In the genomic region with DNA sequence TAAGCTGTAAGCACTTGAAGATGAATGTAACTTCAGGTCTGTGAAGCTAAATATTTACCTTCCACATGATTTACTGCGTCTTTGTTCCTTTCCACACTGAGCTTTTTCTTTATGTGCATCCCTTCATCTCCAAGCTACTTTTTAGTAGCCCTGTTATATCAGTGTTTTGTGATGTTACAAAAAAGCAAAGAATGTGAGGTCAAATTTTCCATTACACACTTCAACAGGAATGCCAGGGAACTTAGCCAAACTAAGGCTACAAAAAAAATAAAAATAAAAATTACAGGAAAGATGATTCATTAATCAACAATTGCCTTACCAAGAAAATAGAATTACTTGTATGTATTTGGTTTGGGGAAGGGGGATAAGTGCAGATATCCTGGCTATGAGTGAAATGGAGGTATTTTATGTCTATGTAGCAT, we compare ENCODE assay signal across 10 cellular contexts.
A peak's percentile ranks its signal among the peaks of the same experiment; 100 is the strongest.
DNase-seq lines count a peak whose midpoint lies in the region; ATAC-seq and TF ChIP-seq lines count a peak whose summit lies in the region.
"Had no signal": no experiment of that assay in that cellular context is flagged by ENCODE, and none has a peak within 500 bp of the region (broad histone marks: within the 10 kb centered on the region; RNA-seq: fewer than 3 reads in every experiment).

No MANE protein-coding gene starts in this region.

- H3K36me3 ChIP-seq in SK-N-MC (ENCODE audit: insufficient read depth, low read length) (no peaks in the 10 kb centered on the region), psoas muscle (ENCODE audit: insufficient read depth in 1 of 2, low read depth in 1 of 2) (no peaks in the 10 kb centered on the region)

- H3K27me3 Mint-ChIP-seq in T-helper 17 cell: no peaks in the 10 kb centered on the region
- H3K27me3 Mint-ChIP-seq in stimulated activated naive B cell treated with anti-CD40 and anti-IgM and Interleukin-4, amounts not matched to agents 10 μg/mL and 1 μg/mL and 100 μg/mL, for 72 hours: no peaks in the 10 kb centered on the region
- H3K27me3 Mint-ChIP-seq: naive thymus-derived CD8-positive, alpha-beta T cell had no signal

- H3K4me3 ChIP-seq in SK-N-MC: no peak overlapping the region
- no peak overlapping the region for H3K4me3 ChIP-seq in fibroblast of villous mesenchyme (ENCODE audit: low read depth, low read length)
- no peak overlapping the region for H3K4me3 ChIP-seq in psoas muscle

- no peaks in the 10 kb centered on the region for H3K36me3 Mint-ChIP-seq in T-helper 17 cell (ENCODE audit: low read depth)
- peaks cover 0 to 10% of the 10 kb centered on the region in 2 donors for H3K36me3 Mint-ChIP-seq in stimulated activated naive B cell treated with anti-CD40 and anti-IgM and Interleukin-4, amounts not matched to agents 10 μg/mL and 1 μg/mL and 100 μg/mL, for 72 hours

- H3K9me3 Mint-ChIP-seq in stimulated activated naive B cell treated with anti-CD40 and anti-IgM and Interleukin-4, amounts not matched to agents 10 μg/mL and 1 μg/mL and 100 μg/mL, for 72 hours: no peaks in the 10 kb centered on the region
- H3K9me3 Mint-ChIP-seq: naive thymus-derived CD8-positive, alpha-beta T cell had no signal

- ATAC-seq in psoas muscle (peak in 1 of 4 donors; percentile 30), T-helper 17 cell (no peak)
- ATAC-seq in stimulated activated naive B cell treated with anti-CD40 and anti-IgM and Interleukin-4, amounts not matched to agents 10 μg/mL and 1 μg/mL and 100 μg/mL, for 72 hours (replicated peaks): no peak
- ATAC-seq: naive thymus-derived CD8-positive, alpha-beta T cell had no signal

- H3K4me1 Mint-ChIP-seq in T-helper 17 cell: peaks cover 8% of the 10 kb centered on the region
- H3K4me1 Mint-ChIP-seq in stimulated activated naive B cell treated with anti-CD40 and anti-IgM and Interleukin-4, amounts not matched to agents 10 μg/mL and 1 μg/mL and 100 μg/mL, for 72 hours: peaks cover 38 to 53% of the 10 kb centered on the region in 2 donors

- no peak overlapping the region for H3K9ac ChIP-seq in SK-N-MC (ENCODE audit: insufficient read length)

- peaks cover 75% of the 10 kb centered on the region for H3K4me1 ChIP-seq in psoas muscle

- H3K4me3 Mint-ChIP-seq in T-helper 17 cell: no peak overlapping the region
- no peak overlapping the region for H3K4me3 Mint-ChIP-seq in stimulated activated naive B cell treated with anti-CD40 and anti-IgM and Interleukin-4, amounts not matched to agents 10 μg/mL and 1 μg/mL and 100 μg/mL, for 72 hours
- H3K4me3 Mint-ChIP-seq: naive thymus-derived CD8-positive, alpha-beta T cell had no signal

- 47 to 54% (median 53%) methylated on average over 1 of the region's 1 CpG for WGBS in psoas muscle, 3 donors

- H3K27me3 ChIP-seq in psoas muscle (ENCODE audit: insufficient read depth in 3 of 3, low read length in 2 of 3): no peaks in the 10 kb centered on the region

- no peak overlapping the region for H3K27ac Mint-ChIP-seq in T-helper 17 cell
- H3K27ac Mint-ChIP-seq in stimulated activated naive B cell treated with anti-CD40 and anti-IgM and Interleukin-4, amounts not matched to agents 10 μg/mL and 1 μg/mL and 100 μg/mL, for 72 hours: no peak overlapping the region
- H3K27ac Mint-ChIP-seq: naive thymus-derived CD8-positive, alpha-beta T cell had no signal

- no peaks in the 10 kb centered on the region for H3K9me3 ChIP-seq in SK-N-MC (ENCODE audit: low read depth, low read length)
- no peaks in the 10 kb centered on the region for H3K9me3 ChIP-seq in psoas muscle
- no peaks in the 10 kb centered on the region for H3K9me3 ChIP-seq in T-helper 17 cell (ENCODE audit: control insufficient read depth, low read length, poor library complexity, severe bottlenecking)

- intact Hi-C loops in psoas muscle (cut with DNase I): loop anchor here (5.0 to 10.0 kb wide), 2 partner anchors 164 to 167 kb away; no protein-coding TSS in a partner anchor

- no peak for TF ChIP-seq CTCF in fibroblast of villous mesenchyme (IDR thresholded peaks at IDR 0.05; ENCODE audit: insufficient read depth, low read depth, low read length)
- TF ChIP-seq CTCF in psoas muscle (IDR thresholded peaks at IDR 0.05): no peak

- DNase-seq in COLO829 (ENCODE audit: low spot score): peak; percentile 71
- DNase-seq in SK-N-MC (ENCODE audit: low read depth, low spot score): peak; percentile 28
- peak; percentile 92 for DNase-seq in fibroblast of villous mesenchyme (ENCODE audit: low read depth)
- DNase-seq in psoas muscle: no peak
- DNase-seq in activated gamma-delta T cell (lab: John Stamatoyannopoulos, UW): no peak
- no peak for DNase-seq in anterior cingulate cortex (lab: John Stamatoyannopoulos, UW)
- no peak for DNase-seq in T-helper 17 cell
- no peak for DNase-seq in stimulated activated naive B cell treated with anti-CD40 and anti-IgM and Interleukin-4, amounts not matched to agents 10 μg/mL and 1 μg/mL and 100 μg/mL, for 72 hours
- DNase-seq: naive thymus-derived CD8-positive, alpha-beta T cell; NCI-H187 treated with DMSO at 0.1 percent for 48 hours had no signal

- H3K27ac ChIP-seq in SK-N-MC (peak overlapping the region; percentile 59; the same call in 1 of the 2 replicates), psoas muscle (peak overlapping the region; percentile 89)

Comparison
In these comparisons a context has a peak if more than half of its experiments do, and no peak if none do; other contexts are left out.
1. DNase-seq: peak in COLO829 (single experiment), SK-N-MC (single experiment) and fibroblast of villous mesenchyme (single experiment); none in psoas muscle (0 of 2), activated gamma-delta T cell (single experiment), anterior cingulate cortex (0 of 58), T-helper 17 cell (0 of 3) and stimulated activated naive B cell treated with anti-CD40 and anti-IgM and Interleukin-4, amounts not matched to agents 10 μg/mL and 1 μg/mL and 100 μg/mL, for 72 hours (single experiment).